Comparison of ENCODE assay signal across 24 cellular contexts in the genomic region with DNA sequence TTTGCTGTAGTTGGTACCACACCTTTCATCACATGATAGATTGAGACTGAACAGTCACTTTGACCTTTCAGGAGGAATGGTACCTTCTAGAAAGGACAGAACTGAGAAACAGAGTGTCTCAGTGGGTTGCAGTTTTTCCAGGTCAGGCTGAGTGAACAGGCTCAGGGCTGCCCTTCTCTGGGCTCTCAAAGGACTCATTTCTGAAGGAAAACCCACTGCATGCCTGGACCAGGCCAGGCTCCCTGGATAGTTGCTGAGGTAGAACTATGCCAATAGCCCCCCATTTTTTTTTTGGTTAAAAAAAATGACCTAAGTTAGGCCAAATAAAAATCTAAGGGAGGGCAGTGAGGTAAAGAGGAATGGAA.
A peak's percentile ranks its signal among the peaks of the same experiment; 100 is the strongest.
DNase-seq lines count a peak whose midpoint lies in the region; ATAC-seq, FAIRE-seq and TF ChIP-seq lines count a peak whose summit lies in the region.
"Had no signal": no experiment of that assay in that cellular context is flagged by ENCODE, and none has a peak within 500 bp of the region (broad histone marks: within the 10 kb centered on the region; RNA-seq: fewer than 3 reads in every experiment).

No MANE protein-coding gene starts in this region.

- H3K4me1 ChIP-seq in Caco-2, result peaks cover 46% of the 10 kb centered on the region
- no peaks in the 10 kb centered on the region for H3K4me1 ChIP-seq in GM23338 (ENCODE audit: insufficient read depth)
- H3K4me1 ChIP-seq in GM12878 (ENCODE audit: control insufficient read depth, insufficient read depth, low read length), result no peaks in the 10 kb centered on the region
- peaks cover 19% of the 10 kb centered on the region for H3K4me1 ChIP-seq in neural progenitor cell

- H3K27me3 Mint-ChIP-seq in Caco-2 (ENCODE audit: insufficient read depth, unreplicated experiment), result no peaks in the 10 kb centered on the region
- peaks cover 9% of the 10 kb centered on the region for H3K27me3 Mint-ChIP-seq in GM23338 (ENCODE audit: insufficient read depth, low read depth, poor library complexity)
- H3K27me3 Mint-ChIP-seq in neural progenitor cell (ENCODE audit: insufficient read depth, low read depth), result no peaks in the 10 kb centered on the region
- H3K27me3 Mint-ChIP-seq: activated naive CD8-positive, alpha-beta T cell; CD4-positive, CD25-positive, alpha-beta regulatory T cell; central memory CD8-positive, alpha-beta T cell; stimulated activated naive CD8-positive, alpha-beta T cell treated with anti-CD3 and anti-CD28 coated beads, Interleukin-15, amount 100 ng/mL, for 72 hours had no signal

- peak; percentile 31; the same call in 2 of the 3 replicates for ATAC-seq in GM23338
- peak; percentile 36 for ATAC-seq in GM12878
- ATAC-seq in HG02678 (IDR thresholded peaks at IDR 0.05; ENCODE audit: unreplicated experiment), result no peak
- ATAC-seq: natural killer cell; stimulated activated naive CD8-positive, alpha-beta T cell treated with anti-CD3 and anti-CD28 coated beads, Interleukin-15, amount 100 ng/mL, for 72 hours had no signal

- peaks cover 8% of the 10 kb centered on the region; the same call in 1 of the 2 replicates for H3K9me2 ChIP-seq in GM23338 (ENCODE audit: insufficient read depth)

- no peak for TF ChIP-seq EP300 in GM12878 (IDR thresholded peaks at IDR 0.05; ENCODE audit: borderline replicate concordance in 1 of 2, control insufficient read depth in 1 of 2, low read depth in 2 of 2, low read length in 2 of 2)

- H2AFZ ChIP-seq in GM23338, result no peak overlapping the region
- H2AFZ ChIP-seq in GM12878 (ENCODE audit: control insufficient read depth, low read depth, low read length), result no peak overlapping the region
- H2AFZ ChIP-seq in neural progenitor cell (replicated peaks), result peak overlapping the region; percentile 28
- H2AFZ ChIP-seq: GM23248 had no signal

- H3F3A ChIP-seq in GM23338 (replicated peaks; ENCODE audit: low read depth) (no peaks in the 10 kb centered on the region), neural progenitor cell (ENCODE audit: low read depth) (no peaks in the 10 kb centered on the region)

- intact Hi-C loops in Caco-2 (cut with micrococcal nuclease; ENCODE audit: unreplicated experiment) (loop anchor here (1.0 to 2.0 kb wide), 6 partner anchors 129 to 260 kb away; no protein-coding TSS in a partner anchor), GM12878 (cut with micrococcal nuclease; ENCODE audit: unreplicated experiment) (loop anchor here (1.0 to 10.0 kb wide), 5 partner anchors 130 to 260 kb away; no protein-coding TSS in a partner anchor), dorsolateral prefrontal cortex (cut with DNase I) (loop anchor here (2.0 to 10.0 kb wide), 5 partner anchors 132 to 260 kb away; partner anchors contain the start of gene EGLN3 (in 1 of the 2))

- in situ Hi-C loops in GM12878 (cut with MboI), result no loop called here

- H3K27ac Mint-ChIP-seq in Caco-2 (ENCODE audit: unreplicated experiment) (peak overlapping the region; percentile 57), GM23338 (no peak overlapping the region), neural progenitor cell (peak overlapping the region; percentile 7)
- H3K27ac Mint-ChIP-seq: activated naive CD8-positive, alpha-beta T cell; CD4-positive, CD25-positive, alpha-beta regulatory T cell; natural killer cell had no signal

- BruUV-seq in Caco-2 (replicated peaks; lab: Mats Ljungman, UMichigan) (no TSS peak), GM12878 (replicated peaks; lab: Mats Ljungman, UMichigan) (no TSS peak)

- POLR2A ChIA-PET in Caco-2 (lab: Charles Lee), result interaction anchor here (1.0 kb wide), 1 partner anchor 148 kb away, joined by 4 read pairs; the partner anchor contains the start of gene EGLN3
- POLR2A ChIA-PET in GM12878 (lab: Charles Lee), result interaction anchor here (0.6 to 1.7 kb wide), 4 partner anchors 80 to 240 kb away, joined by 3 to 4 read pairs (median 3); no protein-coding TSS in a partner anchor

- H3K36me3 ChIP-seq in Caco-2 (ENCODE audit: control insufficient read depth, insufficient read depth, low read length), result no peaks in the 10 kb centered on the region
- no peaks in the 10 kb centered on the region for H3K36me3 ChIP-seq in GM23338 (ENCODE audit: insufficient read depth)
- H3K36me3 ChIP-seq in GM12878 (ENCODE audit: control insufficient read depth in 2 of 2, insufficient read depth in 2 of 2, low read length in 1 of 2), result no peaks in the 10 kb centered on the region
- H3K36me3 ChIP-seq in neural progenitor cell, result no peaks in the 10 kb centered on the region
- H3K36me3 ChIP-seq: ovary, tibial artery had no signal

- no peak for TF ChIP-seq POLR2A in GM12878 (IDR thresholded peaks at IDR 0.05; ENCODE audit: low read depth, low read length)

- H4K20me1 ChIP-seq in GM23338 (replicated peaks; ENCODE audit: insufficient read depth), result no peaks in the 10 kb centered on the region; the same call in 1 of the 2 replicates
- H4K20me1 ChIP-seq in GM12878 (ENCODE audit: control insufficient read depth, insufficient read depth), result no peaks in the 10 kb centered on the region
- H4K20me1 ChIP-seq in neural progenitor cell (ENCODE audit: low read depth), result no peaks in the 10 kb centered on the region

- no peaks in the 10 kb centered on the region for H3K9me3 Mint-ChIP-seq in Caco-2 (ENCODE audit: unreplicated experiment)
- H3K9me3 Mint-ChIP-seq in GM23338, result no peaks in the 10 kb centered on the region
- H3K9me3 Mint-ChIP-seq in neural progenitor cell, result no peaks in the 10 kb centered on the region
- H3K9me3 Mint-ChIP-seq: central memory CD8-positive, alpha-beta T cell; natural killer cell; stimulated activated naive CD8-positive, alpha-beta T cell treated with anti-CD3 and anti-CD28 coated beads, Interleukin-15, amount 100 ng/mL, for 72 hours had no signal

- CTCF ChIA-PET in Caco-2 (lab: Charles Lee) (interaction anchor here (0.6 to 3.7 kb wide), 23 partner anchors 8 to 623 kb away, joined by 3 to 46 read pairs (median 4); no protein-coding TSS in a partner anchor), GM12878 (lab: Yijun Ruan, JAX) (interaction anchor here (0.7 to 18.8 kb wide), 84 partner anchors 8 to 1519 kb away, joined by 3 to 809 read pairs (median 6); partner anchors contain the start of gene EGLN3)

- H3K36me3 Mint-ChIP-seq in Caco-2 (ENCODE audit: insufficient read depth, unreplicated experiment) (no peaks in the 10 kb centered on the region), GM23338 (ENCODE audit: low read depth) (no peaks in the 10 kb centered on the region), neural progenitor cell (no peaks in the 10 kb centered on the region)
- H3K36me3 Mint-ChIP-seq: activated naive CD8-positive, alpha-beta T cell; CD4-positive, CD25-positive, alpha-beta regulatory T cell; natural killer cell had no signal

- no peak overlapping the region for H3K4me3 Mint-ChIP-seq in Caco-2 (ENCODE audit: unreplicated experiment)
- H3K4me3 Mint-ChIP-seq in GM23338, result no peak overlapping the region
- no peak overlapping the region for H3K4me3 Mint-ChIP-seq in neural progenitor cell
- H3K4me3 Mint-ChIP-seq: activated naive CD8-positive, alpha-beta T cell; CD4-positive, CD25-positive, alpha-beta regulatory T cell; central memory CD8-positive, alpha-beta T cell; natural killer cell; stimulated activated naive CD8-positive, alpha-beta T cell treated with anti-CD3 and anti-CD28 coated beads, Interleukin-15, amount 100 ng/mL, for 72 hours had no signal

- H3K9me3 ChIP-seq in Caco-2, result no peaks in the 10 kb centered on the region
- no peaks in the 10 kb centered on the region; the same call in 2 of the 3 replicates for H3K9me3 ChIP-seq in GM12878 (replicated peaks; ENCODE audit: control insufficient read depth, insufficient read depth, low read length)
- H3K9me3 ChIP-seq in neural progenitor cell (ENCODE audit: low read depth), result no peaks in the 10 kb centered on the region
- H3K9me3 ChIP-seq: ovary, tibial artery had no signal

- SMC1A ChIA-PET in GM12878 (lab: Charles Lee; ENCODE audit: uncharacterized antibody, unreplicated experiment), result interaction anchor here (0.6 to 15.2 kb wide), 79 partner anchors 9 to 1493 kb away, joined by 3 to 668 read pairs (median 5); partner anchors contain the start of gene EGLN3

- TF ChIP-seq CTCF in Caco-2 (IDR thresholded peaks at IDR 0.05; ENCODE audit: insufficient read depth in 1 of 2, low read depth in 1 of 2, low read length in 1 of 2, severe bottlenecking in 1 of 2, unreplicated experiment in 1 of 2) (no peak), GM23338 (conservative IDR thresholded peaks at IDR 0.05; ENCODE audit: low read depth in 2 of 2) (no peak; a peak in 1 of 4 replicates), GM12878 (IDR thresholded peaks at IDR 0.05 in 2 of 3, conservative IDR thresholded peaks at IDR 0.05 in 1 of 3; ENCODE audit: control insufficient read depth in 2 of 3, extremely low read depth in 1 of 3, insufficient read depth in 1 of 3, low read depth in 3 of 3, low read length in 3 of 3) (no peak), neural progenitor cell (IDR thresholded peaks at IDR 0.05) (no peak), dorsolateral prefrontal cortex (IDR thresholded peaks at IDR 0.05 in 54 of 56, conservative IDR thresholded peaks at IDR 0.05 in 2 of 56; ENCODE audit: low read depth in 1 of 56, partially characterized antibody in 56 of 56) (peak in 4 of 56 donors; percentile 4 to 17 (median 10))

- no peak for TF ChIP-seq RAD21 in GM12878 (IDR thresholded peaks at IDR 0.05; ENCODE audit: insufficient read depth, low read depth, low read length)

- H3K4me1 Mint-ChIP-seq in Caco-2 (ENCODE audit: low read depth, unreplicated experiment) (peaks cover 36% of the 10 kb centered on the region), GM23338 (peaks cover 8% of the 10 kb centered on the region), neural progenitor cell (peaks cover 20% of the 10 kb centered on the region)
- H3K4me1 Mint-ChIP-seq: CD4-positive, CD25-positive, alpha-beta regulatory T cell; central memory CD8-positive, alpha-beta T cell; natural killer cell had no signal

- DNase-seq in Caco-2 (no peak), GM23338 (ENCODE audit: low spot score) (no peak), GM12878 (ENCODE audit: low read depth, low spot score) (no peak), neural progenitor cell (ENCODE audit: low spot score) (no peak), NCI-H226 (no peak), dorsolateral prefrontal cortex (no peak)
- DNase-seq: activated CD4-positive, alpha-beta T cell treated with anti-CD3 and anti-CD28 coated beads, Interleukin-2, amount 50 U/mL, for 4 hours; activated CD8-positive, alpha-beta memory T cell treated with anti-CD3 and anti-CD28 coated beads, Interleukin-2, amount 50 U/mL, for 4 hours; DMS153; effector CD4-positive, alpha-beta T cell; natural killer cell; NCI-H1048; NCI-H187 treated with DMSO at 0.1 percent for 48 hours; T-helper 9 cell had no signal

- H3K4me3 ChIP-seq in Caco-2 (ENCODE audit: low read depth, low read length), result no peak overlapping the region
- H3K4me3 ChIP-seq in GM23338, result no peak overlapping the region
- no peak overlapping the region for H3K4me3 ChIP-seq in GM12878
- no peak overlapping the region for H3K4me3 ChIP-seq in neural progenitor cell
- no peak overlapping the region for H3K4me3 ChIP-seq in dorsolateral prefrontal cortex
- H3K4me3 ChIP-seq: GM23248, ovary, SK-N-MC, tibial artery had no signal

- H3K9ac ChIP-seq in GM12878 (ENCODE audit: control insufficient read depth, insufficient read depth, low read length), result no peak overlapping the region
- H3K9ac ChIP-seq in neural progenitor cell, result no peak overlapping the region
- H3K9ac ChIP-seq: GM23248 had no signal

- FAIRE-seq in GM12878 (lab: Jason Lieb, UNC), result no peak
- FAIRE-seq: astrocyte had no signal

- RAD21 ChIA-PET in GM12878 (lab: Charles Lee; ENCODE audit: unreplicated experiment), result interaction anchor here (0.8 to 9.9 kb wide), 71 partner anchors 8 to 1500 kb away, joined by 3 to 466 read pairs (median 6); partner anchors contain the start of gene EGLN3

- H3K27me3 ChIP-seq in Caco-2 (replicated peaks; ENCODE audit: control insufficient read depth, insufficient read depth, low read length) (no peaks in the 10 kb centered on the region), GM23338 (ENCODE audit: insufficient read depth) (no peaks in the 10 kb centered on the region), GM12878 (replicated peaks in 1 of 2; ENCODE audit: control insufficient read depth in 2 of 2, insufficient read depth in 2 of 2, low read length in 1 of 2) (no peaks in the 10 kb centered on the region), neural progenitor cell (no peaks in the 10 kb centered on the region), dorsolateral prefrontal cortex (no peaks in the 10 kb centered on the region)
- H3K27me3 ChIP-seq: ovary, tibial artery had no signal

- no peak overlapping the region for H3K27ac ChIP-seq in GM23338 (ENCODE audit: low read depth)
- H3K27ac ChIP-seq in GM12878 (ENCODE audit: control insufficient read depth, insufficient read depth), result no peak overlapping the region
- no peak overlapping the region for H3K27ac ChIP-seq in neural progenitor cell
- peak overlapping the region in 11 of 59 donors; percentile 3 to 62 (median 16) for H3K27ac ChIP-seq in dorsolateral prefrontal cortex
- H3K27ac ChIP-seq: GM23248, ovary, SK-N-MC, tibial artery had no signal

- H3K4me2 ChIP-seq in GM23338 (no peak overlapping the region), GM12878 (ENCODE audit: control insufficient read depth, insufficient read depth) (no peak overlapping the region), neural progenitor cell (no peak overlapping the region)

- H3K79me2 ChIP-seq in GM23338 (replicated peaks; ENCODE audit: insufficient read depth) (no peaks in the 10 kb centered on the region), GM12878 (ENCODE audit: control insufficient read depth, insufficient read depth, low read length) (no peaks in the 10 kb centered on the region), neural progenitor cell (ENCODE audit: low read depth) (no peaks in the 10 kb centered on the region)
